Comparison of ENCODE assay signal across 8 cellular contexts in genomic region chr3:179450321-179450720, GRCh38. TPM values are rescaled to one million over a fixed set of nuclear protein-coding genes. Genes with fewer than 3 reads are reported as not detected.
DNase-seq lines count a peak whose midpoint lies in the region; ATAC-seq, FAIRE-seq and TF ChIP-seq lines count a peak whose summit lies in the region.

No MANE protein-coding gene starts in this region.

- H2BK12ac ChIP-seq in mesenchymal stem cell (ENCODE audit: low read length in 2 of 2), result no peak overlapping the region

- DNase-seq in AG10803 (ENCODE audit: low read depth) (no peak), HFF-Myc (ENCODE audit: extremely low read depth, low read depth) (no peak), astrocyte (ENCODE audit: low read depth) (peak; percentile 15), mesenchymal stem cell (peak; percentile 59), MV-4-11 (lab: John Stamatoyannopoulos, UW) (no peak), left colon (no peak)

- no peak overlapping the region for H4K91ac ChIP-seq in mesenchymal stem cell (ENCODE audit: low read length)

- H2BK15ac ChIP-seq in mesenchymal stem cell (ENCODE audit: low read depth, poor library complexity, severe bottlenecking), result no peak overlapping the region

- no peak overlapping the region for H4K8ac ChIP-seq in mesenchymal stem cell (ENCODE audit: low read length)

- peaks cover 56% of the 10 kb centered on the region for H3K79me2 ChIP-seq in astrocyte (ENCODE audit: insufficient read depth, low read length)

- H3K36me3 ChIP-seq in astrocyte (ENCODE audit: insufficient read depth, low read length), result no peaks in the 10 kb centered on the region
- H3K36me3 ChIP-seq in mesenchymal stem cell (ENCODE audit: control insufficient read depth in 1 of 2, insufficient read depth in 2 of 2, low read depth in 1 of 2, low read length in 2 of 2), result peaks cover 0 to 4% of the 10 kb centered on the region in 2 experiments

- peak overlapping the region; percentile 95 for H3K9ac ChIP-seq in astrocyte (ENCODE audit: low read length)
- H3K9ac ChIP-seq in mesenchymal stem cell (ENCODE audit: low read length), result peak overlapping the region; percentile 95

- H2AK5ac ChIP-seq in mesenchymal stem cell (ENCODE audit: low read length, severe bottlenecking), result no peak overlapping the region

- H3K4me1 ChIP-seq in astrocyte (ENCODE audit: insufficient read depth, low read length) (peaks cover 16% of the 10 kb centered on the region), mesenchymal stem cell (ENCODE audit: control insufficient read depth, insufficient read depth, low read depth, low read length) (no peaks in the 10 kb centered on the region)

- no peak overlapping the region for H3K23ac ChIP-seq in mesenchymal stem cell (ENCODE audit: low read length in 2 of 2)

- peaks cover 2% of the 10 kb centered on the region for H3K27me3 Mint-ChIP-seq in astrocyte (ENCODE audit: low read depth, unreplicated experiment)

- no peak overlapping the region for H3K14ac ChIP-seq in mesenchymal stem cell (ENCODE audit: low read length in 2 of 2)

- H3K4ac ChIP-seq in mesenchymal stem cell (ENCODE audit: low read depth in 1 of 2, low read length in 2 of 2), result no peak overlapping the region

- H3K36me3 Mint-ChIP-seq in astrocyte (ENCODE audit: low read depth, unreplicated experiment), result peaks cover 3% of the 10 kb centered on the region

- peaks cover 37% of the 10 kb centered on the region for H4K20me1 ChIP-seq in astrocyte (ENCODE audit: insufficient read depth, low read length)

- no peak overlapping the region for H3K18ac ChIP-seq in mesenchymal stem cell (ENCODE audit: low read depth in 1 of 2, low read length in 2 of 2)

- H2AFZ ChIP-seq in astrocyte (ENCODE audit: low read depth, low read length), result peak overlapping the region; percentile 36
- H2AFZ ChIP-seq in mesenchymal stem cell (ENCODE audit: low read depth, low read length), result no peak overlapping the region

- no peak for ATAC-seq in left colon
- ATAC-seq in GM21529 (IDR thresholded peaks at IDR 0.05; ENCODE audit: unreplicated experiment), result no peak
- no peak for ATAC-seq in HG03442 (IDR thresholded peaks at IDR 0.05; ENCODE audit: unreplicated experiment)

- H3K27ac Mint-ChIP-seq in astrocyte (ENCODE audit: unreplicated experiment), result peak overlapping the region; percentile 78

- H3K4me1 Mint-ChIP-seq in astrocyte (ENCODE audit: low read depth, unreplicated experiment), result peaks cover 24% of the 10 kb centered on the region

- no peaks in the 10 kb centered on the region for H3K27me3 ChIP-seq in astrocyte (ENCODE audit: insufficient read depth, low read length)
- H3K27me3 ChIP-seq in mesenchymal stem cell (ENCODE audit: control insufficient read depth in 1 of 2, insufficient read depth in 1 of 2, low read length in 2 of 2), result no peaks in the 10 kb centered on the region

- peaks cover 3% of the 10 kb centered on the region for H3K79me1 ChIP-seq in mesenchymal stem cell (replicated peaks; ENCODE audit: low read length, poor library complexity, severe bottlenecking)

- peak overlapping the region; percentile 94 for H3K4me3 Mint-ChIP-seq in astrocyte (ENCODE audit: unreplicated experiment)

- intact Hi-C loops in left colon (cut with DNase I, micrococcal nuclease), result no loop called here

- H3K9me3 ChIP-seq in astrocyte (ENCODE audit: insufficient read depth, low read depth, low read length), result no peaks in the 10 kb centered on the region
- H3K9me3 ChIP-seq in mesenchymal stem cell (ENCODE audit: control insufficient read depth, low read length), result no peaks in the 10 kb centered on the region

- H2BK120ac ChIP-seq in mesenchymal stem cell (ENCODE audit: low read depth, low read length), result no peak overlapping the region

- H3K27ac ChIP-seq in astrocyte (ENCODE audit: low read depth, low read length) (peak overlapping the region; percentile 89), mesenchymal stem cell (ENCODE audit: low read length, poor library complexity, severe bottlenecking) (peak overlapping the region; percentile 38)

- H3K9me3 Mint-ChIP-seq in astrocyte (ENCODE audit: unreplicated experiment), result no peaks in the 10 kb centered on the region

- 0% methylated on average over 7 of the region's 10 CpGs for WGBS in mesenchymal stem cell

- H2BK5ac ChIP-seq in mesenchymal stem cell (ENCODE audit: low read depth, low read length, poor library complexity, severe bottlenecking), result no peak overlapping the region

- TF ChIP-seq CTCF in AG10803 (conservative IDR thresholded peaks at IDR 0.05; ENCODE audit: low read length) (no peak), HFF-Myc (IDR thresholded peaks at IDR 0.05; ENCODE audit: low read depth, low read length, missing control alignments) (no peak), astrocyte (IDR thresholded peaks at IDR 0.05; ENCODE audit: insufficient read depth, low read depth, low read length) (no peak)

- peak; percentile 55 for FAIRE-seq in astrocyte (lab: Jason Lieb, UNC)

- H3K4me3 ChIP-seq in AG10803 (ENCODE audit: low read length) (peak overlapping the region; percentile 78), HFF-Myc (replicated peaks; ENCODE audit: low read depth, low read length) (peak overlapping the region; percentile 86), astrocyte (ENCODE audit: insufficient read depth, low read depth, low read length) (peak overlapping the region; percentile 82), mesenchymal stem cell (ENCODE audit: insufficient read depth in 1 of 2, low read depth in 1 of 2, low read length in 2 of 2) (peak overlapping the region in 1 of 2 experiments; percentile 90)

- H3K4me2 ChIP-seq in astrocyte (ENCODE audit: low read length), result peak overlapping the region; percentile 95
- peak overlapping the region; percentile 73 for H3K4me2 ChIP-seq in mesenchymal stem cell (ENCODE audit: low read length, poor library complexity, severe bottlenecking)

RNA-seq across cellular contexts. Expression of gene GNB4, which starts 0.9 kb away (rescaled TPM):
- total RNA-seq in astrocyte, result 83.7 and 85.7 TPM in 2 replicates
- polyA plus RNA-seq in mesenchymal stem cell (2013, experiment 1 of 2), result 37.2 TPM
- polyA plus RNA-seq in mesenchymal stem cell (2013, experiment 2 of 2), result 38.8 TPM
- total RNA-seq in left colon, result 1 to 10 TPM; 3.6 to 8.3 TPM

Comparison
In these comparisons a context has a peak if more than half of its experiments do, and no peak if none do; other contexts are left out.
1. DNase-seq: peak in astrocyte (single experiment) and mesenchymal stem cell (single experiment); none in AG10803 (single experiment), HFF-Myc (single experiment), MV-4-11 (single experiment) and left colon (0 of 2).